In genomic region chr1:23343246-23344110, GRCh38 we compare ENCODE assay signal across 7 cellular contexts. TPM values are rescaled to one million over a fixed set of nuclear protein-coding genes. Genes with fewer than 3 reads are reported as not detected.
DNase-seq lines count a peak whose midpoint lies in the region; ATAC-seq and TF ChIP-seq lines count a peak whose summit lies in the region.

No MANE protein-coding gene starts in this region.

- peak overlapping the region; percentile 93 for H3K4me3 ChIP-seq in GM12864 (ENCODE audit: low read depth, low read length)
- H3K4me3 ChIP-seq in HCT116 (replicated peaks in 1 of 2; ENCODE audit: low read depth in 1 of 2, low read length in 2 of 2): peak overlapping the region; percentile 71 to 76
- H3K4me3 ChIP-seq in esophagus squamous epithelium: peak overlapping the region; percentile 66 to 95 (median 90)

- peaks cover 19% of the 10 kb centered on the region for H3K36me3 Mint-ChIP-seq in natural killer cell treated with Interleukin-12 subunit alpha and Interleukin-12 subunit beta and Interleukin-15 and Interleukin-18, amount 100 ng/mL, for 72 hours

- ATAC-seq in HCT116: peak; percentile 31
- no peak for ATAC-seq in natural killer cell treated with Interleukin-12 subunit alpha and Interleukin-12 subunit beta and Interleukin-15 and Interleukin-18, amount 100 ng/mL, for 72 hours

- no peaks in the 10 kb centered on the region for H3K27me3 Mint-ChIP-seq in natural killer cell treated with Interleukin-12 subunit alpha and Interleukin-12 subunit beta and Interleukin-15 and Interleukin-18, amount 100 ng/mL, for 72 hours

- TF ChIP-seq POLR2A in HCT116 (IDR thresholded peaks at IDR 0.05; ENCODE audit: borderline replicate concordance, extremely low read depth, insufficient read depth, insufficient read length): no peak
- no peak for TF ChIP-seq POLR2A in esophagus squamous epithelium (IDR thresholded peaks at IDR 0.05)

- RAD21 ChIA-PET in HCT116 (lab: Charles Lee; ENCODE audit: low non-redundant PET in 1 of 2, low total read pairs in 2 of 2, uncharacterized antibody in 2 of 2, unreplicated experiment in 2 of 2): interaction anchor here (0.9 to 1.7 kb wide), 3 partner anchors 25 to 60 kb away, joined by 3 to 10 read pairs (median 5); no protein-coding TSS in a partner anchor

- H3K27ac Mint-ChIP-seq in natural killer cell treated with Interleukin-12 subunit alpha and Interleukin-12 subunit beta and Interleukin-15 and Interleukin-18, amount 100 ng/mL, for 72 hours: peak overlapping the region; percentile 94 to 99

- H3K4me1 Mint-ChIP-seq in natural killer cell treated with Interleukin-12 subunit alpha and Interleukin-12 subunit beta and Interleukin-15 and Interleukin-18, amount 100 ng/mL, for 72 hours (ENCODE audit: low read depth in 2 of 2): peaks cover 45 to 53% of the 10 kb centered on the region in 2 donors

- intact Hi-C loops in HCT116 (cut with micrococcal nuclease) (loop anchor here (2.0 to 10.0 kb wide), 2 partner anchors 61 to 191 kb away; partner anchors contain the start of gene E2F2), esophagus squamous epithelium (cut with DNase I) (no loop called here)

- peak overlapping the region; percentile 96 for H3K4me3 Mint-ChIP-seq in natural killer cell treated with Interleukin-12 subunit alpha and Interleukin-12 subunit beta and Interleukin-15 and Interleukin-18, amount 100 ng/mL, for 72 hours

- H3K4me1 ChIP-seq in HCT116 (ENCODE audit: control insufficient read depth in 1 of 2, insufficient read depth in 2 of 2, low read length in 2 of 2) (peaks cover 11 to 44% of the 10 kb centered on the region in 2 experiments), esophagus squamous epithelium (peaks cover 6 to 56% (median 41%) of the 10 kb centered on the region in 3 donors)

- H3K9ac ChIP-seq in HCT116 (ENCODE audit: low read length): peak overlapping the region; percentile 85

- DNase-seq in GM12864 (ENCODE audit: low read depth) (no peak), HCT116 (ENCODE audit: low read depth, low spot score) (no peak), NCI-H2171 (lab: John Stamatoyannopoulos, UW) (peak; percentile 12), activated T-cell treated with anti-CD3 and anti-CD28 coated beads for 24 hours (ENCODE audit: low read depth) (peak; percentile 48), esophagus squamous epithelium (lab: John Stamatoyannopoulos, UW) (no peak), substantia nigra (lab: John Stamatoyannopoulos, UW) (peak in 15 of 49 donors; percentile 15 to 61 (median 49))
- DNase-seq in natural killer cell treated with Interleukin-12 subunit alpha and Interleukin-12 subunit beta and Interleukin-15 and Interleukin-18, amount 100 ng/mL, for 72 hours (ENCODE audit: low spot score): peak; percentile 67

- TSS peak; percentile 44 for BruUV-seq in HCT116 (replicated peaks; lab: Mats Ljungman, UMichigan)

- TF ChIP-seq RAD21 in HCT116 (IDR thresholded peaks at IDR 0.05; ENCODE audit: low read depth): no peak

- H3K27me3 ChIP-seq in HCT116 (ENCODE audit: insufficient read depth, low read length) (no peaks in the 10 kb centered on the region), esophagus squamous epithelium (no peaks in the 10 kb centered on the region)

- H3K36me3 ChIP-seq in HCT116 (ENCODE audit: control insufficient read depth in 1 of 2, insufficient read depth in 2 of 2, low read length in 2 of 2) (peaks cover 0 to 15% of the 10 kb centered on the region in 2 experiments; a peak in 2 of 4 replicates), esophagus squamous epithelium (no peaks in the 10 kb centered on the region)

- no peaks in the 10 kb centered on the region for H3K9me2 ChIP-seq in HCT116 (ENCODE audit: insufficient read depth)

- peaks cover 56% of the 10 kb centered on the region for H3K79me2 ChIP-seq in HCT116 (ENCODE audit: insufficient read depth, low read length)

- WGBS in esophagus squamous epithelium, 2 donors: 0 to 1% methylated on average over 17 of the region's 65 CpGs

- H3K4me2 ChIP-seq in HCT116 (ENCODE audit: low read length): peak overlapping the region; percentile 90

- peak overlapping the region; percentile 85 for H3K27ac ChIP-seq in HCT116 (ENCODE audit: low read depth, low read length)
- peak overlapping the region; percentile 95 to 99 (median 97) for H3K27ac ChIP-seq in esophagus squamous epithelium
- peak overlapping the region; percentile 80 for H3K27ac ChIP-seq in substantia nigra (ENCODE audit: low read depth, low read length, poor library complexity, severe bottlenecking)

- no peaks in the 10 kb centered on the region for H3K9me3 ChIP-seq in HCT116 (ENCODE audit: control insufficient read depth in 1 of 2, insufficient read depth in 1 of 2, low read depth in 1 of 2, low read length in 2 of 2)
- H3K9me3 ChIP-seq in esophagus squamous epithelium: no peaks in the 10 kb centered on the region

- CTCF ChIA-PET in HCT116 (lab: Charles Lee): interaction anchor here (0.7 to 1.7 kb wide), 3 partner anchors 25 to 61 kb away, joined by 5 to 12 read pairs (median 8); no protein-coding TSS in a partner anchor

- H4K20me1 ChIP-seq in HCT116 (ENCODE audit: insufficient read depth): peaks cover 44% of the 10 kb centered on the region

- H2AFZ ChIP-seq in HCT116 (ENCODE audit: low read depth, low read length, poor library complexity, severe bottlenecking): no peak overlapping the region

- POLR2A ChIA-PET in HCT116 (lab: Charles Lee): interaction anchor here (0.8 to 2.4 kb wide), 12 partner anchors 9 to 369 kb away, joined by 3 to 30 read pairs (median 4); partner anchors contain the start of genes ASAP3, E2F2 and ZNF436

- TF ChIP-seq CTCF in GM12864 (IDR thresholded peaks at IDR 0.05; ENCODE audit: low read depth, low read length, missing control alignments): no peak
- no peak for TF ChIP-seq CTCF in HCT116 (IDR thresholded peaks at IDR 0.05 in 2 of 3, conservative IDR thresholded peaks at IDR 0.05 in 1 of 3; ENCODE audit: borderline replicate concordance in 1 of 3, insufficient read depth in 1 of 3, low read depth in 2 of 3, low read length in 2 of 3)
- TF ChIP-seq CTCF in esophagus squamous epithelium (IDR thresholded peaks at IDR 0.05): no peak

- no peaks in the 10 kb centered on the region for H3K9me3 Mint-ChIP-seq in natural killer cell treated with Interleukin-12 subunit alpha and Interleukin-12 subunit beta and Interleukin-15 and Interleukin-18, amount 100 ng/mL, for 72 hours

TF ChIP-seq in HCT116, 20 proteins besides CTCF, POLR2A, EP300 and RAD21:
- no peak for TF ChIP-seq TCF7L2 (IDR thresholded peaks at IDR 0.05; ENCODE audit: borderline replicate concordance, extremely low read depth, insufficient read depth, insufficient read length)
- TF ChIP-seq ELF1 (IDR thresholded peaks at IDR 0.05; ENCODE audit: borderline replicate concordance, low read depth): no peak
- peak; percentile 97 for TF ChIP-seq ZFX (IDR thresholded peaks at IDR 0.05)

RNA-seq across cellular contexts. Expression of gene HNRNPR, which starts 0.6 kb away (rescaled TPM):
- total RNA-seq in HCT116 (2021; ENCODE audit: unreplicated experiment) (194 TPM), esophagus squamous epithelium (10 to 100 TPM; 60.9 to 90.2 (median 76.8) TPM)
- 79.2 and 97.3 TPM in 2 replicates for polyA plus RNA-seq in HCT116 (2012)
- 100 to 1,000 TPM; 188 to 205 TPM for total RNA-seq in natural killer cell treated with Interleukin-12 subunit alpha and Interleukin-12 subunit beta and Interleukin-15 and Interleukin-18, amount 100 ng/mL, for 72 hours

RNA-seq across cellular contexts. Expression of gene ZNF436, which starts 26.2 kb away (rescaled TPM):
- total RNA-seq in HCT116 (2021; ENCODE audit: unreplicated experiment) (8.1 TPM), esophagus squamous epithelium (10 to 100 TPM; 14.9 to 33.6 (median 24.8) TPM)
- polyA plus RNA-seq in HCT116 (2012): 3.5 and 4.8 TPM in 2 replicates
- 1 to 10 TPM; 4.7 to 6.3 TPM for total RNA-seq in natural killer cell treated with Interleukin-12 subunit alpha and Interleukin-12 subunit beta and Interleukin-15 and Interleukin-18, amount 100 ng/mL, for 72 hours

Comparison
In these comparisons a context has a peak if more than half of its experiments do, and no peak if none do; other contexts are left out.
1. DNase-seq: peak in NCI-H2171 (single experiment), activated T-cell treated with anti-CD3 and anti-CD28 coated beads for 24 hours (single experiment) and natural killer cell treated with Interleukin-12 subunit alpha and Interleukin-12 subunit beta and Interleukin-15 and Interleukin-18, amount 100 ng/mL, for 72 hours (single experiment); none in GM12864 (single experiment), HCT116 (single experiment) and esophagus squamous epithelium (single experiment).
2. Peak in every context shown above with its lines, with median percentiles within 50 percentile points of each other: H3K4me3 ChIP-seq and H3K27ac ChIP-seq.